ENCODE assay signal across 10 cellular contexts in the genomic region with DNA sequence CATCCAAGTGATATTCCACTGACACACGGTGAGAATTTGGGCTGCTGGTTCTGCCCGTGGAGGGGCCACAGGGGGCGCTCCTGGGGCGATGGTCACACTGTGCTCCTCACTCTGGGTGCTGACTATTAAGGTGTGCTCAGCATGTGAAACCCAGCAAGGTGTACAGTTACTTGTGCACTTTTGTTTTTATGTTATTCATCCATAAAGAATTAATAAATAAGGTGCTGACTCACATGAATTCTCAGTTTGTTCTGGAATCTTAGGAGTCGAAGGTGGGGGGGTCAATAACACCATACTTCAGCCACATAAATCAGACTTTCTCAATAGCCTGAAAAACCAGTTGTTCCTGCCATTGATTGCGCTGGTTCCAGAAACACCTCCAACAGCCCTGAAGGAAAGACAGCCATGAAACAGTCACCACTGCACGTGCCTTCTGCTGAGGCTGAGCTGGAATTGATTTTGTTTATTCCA. TPM values are rescaled to one million over a fixed set of nuclear protein-coding genes. Genes with fewer than 3 reads are reported as not detected.
DNase-seq lines count a peak whose midpoint lies in the region; ATAC-seq and TF ChIP-seq lines count a peak whose summit lies in the region.
"Had no signal": no experiment of that assay in that cellular context is flagged by ENCODE, and none has a peak within 500 bp of the region (broad histone marks: within the 10 kb centered on the region; RNA-seq: fewer than 3 reads in every experiment).

No MANE protein-coding gene starts in this region.

- peak in 2 of 3 experiments; percentile 9 to 29 for DNase-seq in NCI-H1417 (lab: John Stamatoyannopoulos, UW)
- DNase-seq in NCI-H1417 treated with DMSO at 0.1 percent for 48 hours (lab: John Stamatoyannopoulos, UW): no peak
- no peak for DNase-seq in astrocyte of the spinal cord (ENCODE audit: low read depth, low spot score)
- DNase-seq in lower lobe of right lung: peak; percentile 28
- DNase-seq in upper lobe of right lung: no peak
- DNase-seq in activated CD8-positive, alpha-beta memory T cell treated with anti-CD3 and anti-CD28 coated beads, Interleukin-2, amount 10 ng/mL, durations not matched to agents 7 days and 5 days: no peak
- DNase-seq in pons (ENCODE audit: low spot score): no peak
- DNase-seq: activated T-cell treated with anti-CD3 and anti-CD28 coated beads for 4 hours, NCI-H446 treated with DMSO at 0.1 percent for 48 hours had no signal

- H3K27ac Mint-ChIP-seq in activated CD8-positive, alpha-beta memory T cell treated with anti-CD3 and anti-CD28 coated beads, Interleukin-2, amount 10 ng/mL, durations not matched to agents 7 days and 5 days: no peak overlapping the region

- H3K36me3 ChIP-seq in lower lobe of right lung (no peaks in the 10 kb centered on the region), upper lobe of right lung (no peaks in the 10 kb centered on the region)

- H3K4me1 ChIP-seq in lower lobe of right lung (peaks cover 23% of the 10 kb centered on the region), upper lobe of right lung (peaks cover 16% of the 10 kb centered on the region)

- in situ Hi-C loops in astrocyte of the spinal cord (cut with HindIII; ENCODE audit: low sequenced_read_pairs): no loop called here

- H3K4me3 ChIP-seq in astrocyte of the spinal cord (ENCODE audit: low read depth, low read length) (no peak overlapping the region), lower lobe of right lung (no peak overlapping the region), upper lobe of right lung (no peak overlapping the region)

- intact Hi-C loops in lower lobe of right lung (cut with DNase I) (no loop called here), upper lobe of right lung (cut with DNase I) (no loop called here)

- H3K27me3 Mint-ChIP-seq in activated CD8-positive, alpha-beta memory T cell treated with anti-CD3 and anti-CD28 coated beads, Interleukin-2, amount 10 ng/mL, durations not matched to agents 7 days and 5 days: peaks cover 11% of the 10 kb centered on the region

- no peaks in the 10 kb centered on the region for H3K36me3 Mint-ChIP-seq in activated CD8-positive, alpha-beta memory T cell treated with anti-CD3 and anti-CD28 coated beads, Interleukin-2, amount 10 ng/mL, durations not matched to agents 7 days and 5 days

- peak overlapping the region; percentile 27 for H3K27ac ChIP-seq in lower lobe of right lung
- H3K27ac ChIP-seq in upper lobe of right lung: peak overlapping the region; percentile 37

- H3K27me3 ChIP-seq in lower lobe of right lung (ENCODE audit: low read depth) (no peaks in the 10 kb centered on the region), upper lobe of right lung (no peaks in the 10 kb centered on the region)

- H3K4me1 Mint-ChIP-seq in activated CD8-positive, alpha-beta memory T cell treated with anti-CD3 and anti-CD28 coated beads, Interleukin-2, amount 10 ng/mL, durations not matched to agents 7 days and 5 days: peaks cover 13% of the 10 kb centered on the region

- CTCF ChIA-PET in activated CD8-positive, alpha-beta memory T cell treated with anti-CD3 and anti-CD28 coated beads, Interleukin-2, amount 10 ng/mL, durations not matched to agents 7 days and 5 days (lab: Charles Lee): interaction anchor here (0.7 to 1.2 kb wide), 3 partner anchors 10 to 12 kb away, joined by 3 read pairs; no protein-coding TSS in a partner anchor

- ATAC-seq in lower lobe of right lung: peak; percentile 66 to 71
- ATAC-seq in upper lobe of right lung: peak; percentile 58
- ATAC-seq in activated CD8-positive, alpha-beta memory T cell treated with anti-CD3 and anti-CD28 coated beads, Interleukin-2, amount 10 ng/mL, durations not matched to agents 7 days and 5 days: no peak
- ATAC-seq in GM19467 (IDR thresholded peaks at IDR 0.05; ENCODE audit: unreplicated experiment): no peak

- TF ChIP-seq CTCF in astrocyte of the spinal cord (IDR thresholded peaks at IDR 0.05; ENCODE audit: low read depth, low read length) (peak; percentile 43), lower lobe of right lung (IDR thresholded peaks at IDR 0.05) (peak; percentile 20), upper lobe of right lung (IDR thresholded peaks at IDR 0.05) (no peak)

- H3K9me3 ChIP-seq in lower lobe of right lung: no peaks in the 10 kb centered on the region
- no peaks in the 10 kb centered on the region for H3K9me3 ChIP-seq in upper lobe of right lung

- no peak overlapping the region for H3K4me3 Mint-ChIP-seq in activated CD8-positive, alpha-beta memory T cell treated with anti-CD3 and anti-CD28 coated beads, Interleukin-2, amount 10 ng/mL, durations not matched to agents 7 days and 5 days

- H3K9me3 Mint-ChIP-seq in activated CD8-positive, alpha-beta memory T cell treated with anti-CD3 and anti-CD28 coated beads, Interleukin-2, amount 10 ng/mL, durations not matched to agents 7 days and 5 days (ENCODE audit: low read depth): no peaks in the 10 kb centered on the region

RNA-seq across cellular contexts. Expression of a gene that starts 53.5 kb away (rescaled TPM):
- total RNA-seq in lower lobe of right lung: 0.15 TPM
- 0.38 TPM for total RNA-seq in upper lobe of right lung
- total RNA-seq in activated CD8-positive, alpha-beta memory T cell treated with anti-CD3 and anti-CD28 coated beads, Interleukin-2, amount 10 ng/mL, durations not matched to agents 7 days and 5 days: not detected

Comparison
In these comparisons a context has a peak if more than half of its experiments do, and no peak if none do; other contexts are left out.
1. DNase-seq: peak in NCI-H1417 (2 of 3) and lower lobe of right lung (single experiment); none in NCI-H1417 treated with DMSO at 0.1 percent for 48 hours (single experiment), astrocyte of the spinal cord (single experiment), upper lobe of right lung (single experiment), activated CD8-positive, alpha-beta memory T cell treated with anti-CD3 and anti-CD28 coated beads, Interleukin-2, amount 10 ng/mL, durations not matched to agents 7 days and 5 days (single experiment) and pons (single experiment).
2. ATAC-seq: peak in lower lobe of right lung (2 of 2) and upper lobe of right lung (single experiment); none in activated CD8-positive, alpha-beta memory T cell treated with anti-CD3 and anti-CD28 coated beads, Interleukin-2, amount 10 ng/mL, durations not matched to agents 7 days and 5 days (single experiment) and GM19467 (single experiment).